Comparison of ENCODE assay signal across 1 cellular context in genomic region chr11:55658031-55658573, GRCh38.
TF ChIP-seq lines count a peak whose summit lies in the region.

No MANE protein-coding gene starts in this region.

TF ChIP-seq in GM12878, 131 proteins besides CTCF, POLR2A, EP300 and RAD21 (continued from another document and continues in another):
- TF ChIP-seq ZNF217 (IDR thresholded peaks at IDR 0.05) (peak; percentile 69; the same call in 1 of the 2 replicates), CEBPZ (IDR thresholded peaks at IDR 0.05; ENCODE audit: low read depth, low read length) (no peak), ZNF384 (IDR thresholded peaks at IDR 0.05; ENCODE audit: borderline replicate concordance, low read depth, low read length) (no peak), FOXK2 (IDR thresholded peaks at IDR 0.05) (no peak), ELK1 (IDR thresholded peaks at IDR 0.05; ENCODE audit: low read depth, low read length) (no peak), CHD1 (IDR thresholded peaks at IDR 0.05; ENCODE audit: low read depth, low read length) (no peak), SREBF2 (IDR thresholded peaks at IDR 0.05; ENCODE audit: low read length) (no peak), SUZ12 (IDR thresholded peaks at IDR 0.05; ENCODE audit: unreplicated experiment) (no peak), MTA3 (IDR thresholded peaks at IDR 0.05; ENCODE audit: borderline replicate concordance, low read length) (no peak), HDGF (IDR thresholded peaks at IDR 0.05) (no peak), TCF7 (IDR thresholded peaks at IDR 0.05; ENCODE audit: borderline replicate concordance) (no peak), GABPA (IDR thresholded peaks at IDR 0.05; ENCODE audit: low read depth) (no peak), BHLHE40 (IDR thresholded peaks at IDR 0.05; ENCODE audit: borderline replicate concordance in 1 of 2, low read depth in 2 of 2, low read length in 1 of 2) (peak; percentile 21 to 50; a peak in 1 of 4 replicates), PAX8 (IDR thresholded peaks at IDR 0.05) (no peak), FOS (IDR thresholded peaks at IDR 0.05; ENCODE audit: borderline replicate concordance, extremely low read depth, insufficient read length) (no peak), E2F4 (IDR thresholded peaks at IDR 0.05; ENCODE audit: low read depth, low read length) (no peak), RBBP5 (conservative IDR thresholded peaks at IDR 0.05) (no peak), E4F1 (IDR thresholded peaks at IDR 0.05; ENCODE audit: borderline replicate concordance, partially characterized antibody) (no peak), CREM (IDR thresholded peaks at IDR 0.05; ENCODE audit: low read depth) (0 out of 2 replicates have a peak, but pooled peaks have one; percentile 10), PML (IDR thresholded peaks at IDR 0.05; ENCODE audit: low read length) (no peak), POLR2AphosphoS5 (IDR thresholded peaks at IDR 0.05; ENCODE audit: low read length) (no peak), CHD2 (IDR thresholded peaks at IDR 0.05; ENCODE audit: borderline replicate concordance, low read depth, low read length) (peak; percentile 45; the same call in 1 of the 2 replicates), POU2F2 (IDR thresholded peaks at IDR 0.05; ENCODE audit: borderline replicate concordance, low read depth, low read length) (no peak), RCOR1 (conservative IDR thresholded peaks at IDR 0.05; ENCODE audit: low read depth, low read length) (no peak)
- TF ChIP-seq, protein P1, sequence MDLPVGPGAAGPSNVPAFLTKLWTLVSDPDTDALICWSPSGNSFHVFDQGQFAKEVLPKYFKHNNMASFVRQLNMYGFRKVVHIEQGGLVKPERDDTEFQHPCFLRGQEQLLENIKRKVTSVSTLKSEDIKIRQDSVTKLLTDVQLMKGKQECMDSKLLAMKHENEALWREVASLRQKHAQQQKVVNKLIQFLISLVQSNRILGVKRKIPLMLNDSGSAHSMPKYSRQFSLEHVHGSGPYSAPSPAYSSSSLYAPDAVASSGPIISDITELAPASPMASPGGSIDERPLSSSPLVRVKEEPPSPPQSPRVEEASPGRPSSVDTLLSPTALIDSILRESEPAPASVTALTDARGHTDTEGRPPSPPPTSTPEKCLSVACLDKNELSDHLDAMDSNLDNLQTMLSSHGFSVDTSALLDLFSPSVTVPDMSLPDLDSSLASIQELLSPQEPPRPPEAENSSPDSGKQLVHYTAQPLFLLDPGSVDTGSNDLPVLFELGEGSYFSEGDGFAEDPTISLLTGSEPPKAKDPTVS (IDR thresholded peaks at IDR 0.05; ENCODE audit: low read depth, low read length), result no peak
- TF ChIP-seq, protein P2, sequence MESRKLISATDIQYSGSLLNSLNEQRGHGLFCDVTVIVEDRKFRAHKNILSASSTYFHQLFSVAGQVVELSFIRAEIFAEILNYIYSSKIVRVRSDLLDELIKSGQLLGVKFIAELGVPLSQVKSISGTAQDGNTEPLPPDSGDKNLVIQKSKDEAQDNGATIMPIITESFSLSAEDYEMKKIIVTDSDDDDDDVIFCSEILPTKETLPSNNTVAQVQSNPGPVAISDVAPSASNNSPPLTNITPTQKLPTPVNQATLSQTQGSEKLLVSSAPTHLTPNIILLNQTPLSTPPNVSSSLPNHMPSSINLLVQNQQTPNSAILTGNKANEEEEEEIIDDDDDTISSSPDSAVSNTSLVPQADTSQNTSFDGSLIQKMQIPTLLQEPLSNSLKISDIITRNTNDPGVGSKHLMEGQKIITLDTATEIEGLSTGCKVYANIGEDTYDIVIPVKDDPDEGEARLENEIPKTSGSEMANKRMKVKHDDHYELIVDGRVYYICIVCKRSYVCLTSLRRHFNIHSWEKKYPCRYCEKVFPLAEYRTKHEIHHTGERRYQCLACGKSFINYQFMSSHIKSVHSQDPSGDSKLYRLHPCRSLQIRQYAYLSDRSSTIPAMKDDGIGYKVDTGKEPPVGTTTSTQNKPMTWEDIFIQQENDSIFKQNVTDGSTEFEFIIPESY (IDR thresholded peaks at IDR 0.05), result no peak
- TF ChIP-seq, protein P3, sequence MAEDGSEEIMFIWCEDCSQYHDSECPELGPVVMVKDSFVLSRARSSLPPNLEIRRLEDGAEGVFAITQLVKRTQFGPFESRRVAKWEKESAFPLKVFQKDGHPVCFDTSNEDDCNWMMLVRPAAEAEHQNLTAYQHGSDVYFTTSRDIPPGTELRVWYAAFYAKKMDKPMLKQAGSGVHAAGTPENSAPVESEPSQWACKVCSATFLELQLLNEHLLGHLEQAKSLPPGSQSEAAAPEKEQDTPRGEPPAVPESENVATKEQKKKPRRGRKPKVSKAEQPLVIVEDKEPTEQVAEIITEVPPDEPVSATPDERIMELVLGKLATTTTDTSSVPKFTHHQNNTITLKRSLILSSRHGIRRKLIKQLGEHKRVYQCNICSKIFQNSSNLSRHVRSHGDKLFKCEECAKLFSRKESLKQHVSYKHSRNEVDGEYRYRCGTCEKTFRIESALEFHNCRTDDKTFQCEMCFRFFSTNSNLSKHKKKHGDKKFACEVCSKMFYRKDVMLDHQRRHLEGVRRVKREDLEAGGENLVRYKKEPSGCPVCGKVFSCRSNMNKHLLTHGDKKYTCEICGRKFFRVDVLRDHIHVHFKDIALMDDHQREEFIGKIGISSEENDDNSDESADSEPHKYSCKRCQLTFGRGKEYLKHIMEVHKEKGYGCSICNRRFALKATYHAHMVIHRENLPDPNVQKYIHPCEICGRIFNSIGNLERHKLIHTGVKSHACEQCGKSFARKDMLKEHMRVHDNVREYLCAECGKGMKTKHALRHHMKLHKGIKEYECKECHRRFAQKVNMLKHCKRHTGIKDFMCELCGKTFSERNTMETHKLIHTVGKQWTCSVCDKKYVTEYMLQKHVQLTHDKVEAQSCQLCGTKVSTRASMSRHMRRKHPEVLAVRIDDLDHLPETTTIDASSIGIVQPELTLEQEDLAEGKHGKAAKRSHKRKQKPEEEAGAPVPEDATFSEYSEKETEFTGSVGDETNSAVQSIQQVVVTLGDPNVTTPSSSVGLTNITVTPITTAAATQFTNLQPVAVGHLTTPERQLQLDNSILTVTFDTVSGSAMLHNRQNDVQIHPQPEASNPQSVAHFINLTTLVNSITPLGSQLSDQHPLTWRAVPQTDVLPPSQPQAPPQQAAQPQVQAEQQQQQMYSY (CRISPR knock-in tag; IDR thresholded peaks at IDR 0.05), result no peak
- TF ChIP-seq, protein P4, sequence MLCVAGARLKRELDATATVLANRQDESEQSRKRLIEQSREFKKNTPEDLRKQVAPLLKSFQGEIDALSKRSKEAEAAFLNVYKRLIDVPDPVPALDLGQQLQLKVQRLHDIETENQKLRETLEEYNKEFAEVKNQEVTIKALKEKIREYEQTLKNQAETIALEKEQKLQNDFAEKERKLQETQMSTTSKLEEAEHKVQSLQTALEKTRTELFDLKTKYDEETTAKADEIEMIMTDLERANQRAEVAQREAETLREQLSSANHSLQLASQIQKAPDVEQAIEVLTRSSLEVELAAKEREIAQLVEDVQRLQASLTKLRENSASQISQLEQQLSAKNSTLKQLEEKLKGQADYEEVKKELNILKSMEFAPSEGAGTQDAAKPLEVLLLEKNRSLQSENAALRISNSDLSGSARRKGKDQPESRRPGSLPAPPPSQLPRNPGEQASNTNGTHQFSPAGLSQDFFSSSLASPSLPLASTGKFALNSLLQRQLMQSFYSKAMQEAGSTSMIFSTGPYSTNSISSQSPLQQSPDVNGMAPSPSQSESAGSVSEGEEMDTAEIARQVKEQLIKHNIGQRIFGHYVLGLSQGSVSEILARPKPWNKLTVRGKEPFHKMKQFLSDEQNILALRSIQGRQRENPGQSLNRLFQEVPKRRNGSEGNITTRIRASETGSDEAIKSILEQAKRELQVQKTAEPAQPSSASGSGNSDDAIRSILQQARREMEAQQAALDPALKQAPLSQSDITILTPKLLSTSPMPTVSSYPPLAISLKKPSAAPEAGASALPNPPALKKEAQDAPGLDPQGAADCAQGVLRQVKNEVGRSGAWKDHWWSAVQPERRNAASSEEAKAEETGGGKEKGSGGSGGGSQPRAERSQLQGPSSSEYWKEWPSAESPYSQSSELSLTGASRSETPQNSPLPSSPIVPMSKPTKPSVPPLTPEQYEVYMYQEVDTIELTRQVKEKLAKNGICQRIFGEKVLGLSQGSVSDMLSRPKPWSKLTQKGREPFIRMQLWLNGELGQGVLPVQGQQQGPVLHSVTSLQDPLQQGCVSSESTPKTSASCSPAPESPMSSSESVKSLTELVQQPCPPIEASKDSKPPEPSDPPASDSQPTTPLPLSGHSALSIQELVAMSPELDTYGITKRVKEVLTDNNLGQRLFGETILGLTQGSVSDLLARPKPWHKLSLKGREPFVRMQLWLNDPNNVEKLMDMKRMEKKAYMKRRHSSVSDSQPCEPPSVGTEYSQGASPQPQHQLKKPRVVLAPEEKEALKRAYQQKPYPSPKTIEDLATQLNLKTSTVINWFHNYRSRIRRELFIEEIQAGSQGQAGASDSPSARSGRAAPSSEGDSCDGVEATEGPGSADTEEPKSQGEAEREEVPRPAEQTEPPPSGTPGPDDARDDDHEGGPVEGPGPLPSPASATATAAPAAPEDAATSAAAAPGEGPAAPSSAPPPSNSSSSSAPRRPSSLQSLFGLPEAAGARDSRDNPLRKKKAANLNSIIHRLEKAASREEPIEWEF (IDR thresholded peaks at IDR 0.05; ENCODE audit: insufficient replicate concordance, low read depth, low read length), result no peak
